ENCODE assay signal across 18 cellular contexts in the genomic region with DNA sequence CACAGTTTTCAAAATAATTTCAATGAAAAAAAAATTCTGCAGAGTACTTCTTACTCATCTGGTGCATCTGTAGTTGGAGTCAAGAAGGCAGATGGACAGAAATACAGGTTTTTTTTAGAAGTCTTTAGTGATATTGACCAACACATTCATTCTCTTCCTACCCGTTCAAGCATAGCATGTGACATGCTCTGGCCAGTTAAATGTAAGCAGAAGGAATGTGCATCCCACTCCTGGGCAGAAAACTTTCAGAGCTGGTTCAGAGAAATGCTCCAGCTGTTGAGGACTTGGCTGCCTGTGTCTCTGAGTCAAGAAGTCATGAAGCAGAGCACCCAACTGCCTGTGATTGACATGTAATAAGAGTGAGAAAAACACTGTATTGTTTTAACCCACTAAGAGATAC.
DNase-seq lines count a peak whose midpoint lies in the region; ATAC-seq, FAIRE-seq and TF ChIP-seq lines count a peak whose summit lies in the region.
"Had no signal": no experiment of that assay in that cellular context is flagged by ENCODE, and none has a peak within 500 bp of the region (broad histone marks: within the 10 kb centered on the region; RNA-seq: fewer than 3 reads in every experiment).

No MANE protein-coding gene starts in this region.

- intact Hi-C loops in sigmoid colon (cut with DNase I): no loop called here

- no peak for TF ChIP-seq CTCF in gastroesophageal sphincter (IDR thresholded peaks at IDR 0.05)
- TF ChIP-seq CTCF in sigmoid colon (IDR thresholded peaks at IDR 0.05): no peak

- H3K4me1 ChIP-seq in gastroesophageal sphincter: no peaks in the 10 kb centered on the region
- peaks cover 4% of the 10 kb centered on the region for H3K4me1 ChIP-seq in mesenchymal stem cell (ENCODE audit: control insufficient read depth, insufficient read depth, low read depth, low read length)
- peaks cover 0 to 8% (median 6%) of the 10 kb centered on the region in 4 donors for H3K4me1 ChIP-seq in sigmoid colon

- H4K91ac ChIP-seq in mesenchymal stem cell (ENCODE audit: low read length): no peak overlapping the region

- H3K23ac ChIP-seq in mesenchymal stem cell (ENCODE audit: low read length in 2 of 2): no peak overlapping the region

- TF ChIP-seq EP300 in gastroesophageal sphincter (IDR thresholded peaks at IDR 0.05) (no peak), sigmoid colon (IDR thresholded peaks at IDR 0.05) (no peak)

- H2BK120ac ChIP-seq in mesenchymal stem cell (ENCODE audit: low read depth, low read length): no peak overlapping the region

- no peak overlapping the region for H3K4ac ChIP-seq in mesenchymal stem cell (ENCODE audit: low read depth in 1 of 2, low read length in 2 of 2)

- no peaks in the 10 kb centered on the region for H3K79me1 ChIP-seq in mesenchymal stem cell (replicated peaks; ENCODE audit: low read length, poor library complexity, severe bottlenecking)

- H2BK12ac ChIP-seq in mesenchymal stem cell (ENCODE audit: low read length in 2 of 2): no peak overlapping the region

- FAIRE-seq in GM12891 (lab: Jason Lieb, UNC): no peak
- FAIRE-seq: HTR-8/SVneo had no signal

- H2BK5ac ChIP-seq in mesenchymal stem cell (ENCODE audit: low read depth, low read length, poor library complexity, severe bottlenecking): no peak overlapping the region

- 40% methylated on average over 1 of the region's 1 CpG; no CpG with 5 or more reads in 1 of the 2 donors for WGBS in gastroesophageal sphincter (ENCODE audit: low coverage in 1 of 2), 2 donors
- 76% methylated on average over 1 of the region's 1 CpG for WGBS in mesenchymal stem cell
- WGBS in sigmoid colon, 2 donors: 63 to 72% methylated on average over 1 of the region's 1 CpG

- H3K14ac ChIP-seq in mesenchymal stem cell (ENCODE audit: low read length in 2 of 2): no peak overlapping the region

- H3K4me2 ChIP-seq in mesenchymal stem cell (ENCODE audit: low read length, poor library complexity, severe bottlenecking): no peak overlapping the region
- H3K4me2 ChIP-seq: BLaER1, PC-9 had no signal

- no peak overlapping the region for H3K18ac ChIP-seq in mesenchymal stem cell (ENCODE audit: low read depth in 1 of 2, low read length in 2 of 2)

- peak; percentile 75 for ATAC-seq in gastroesophageal sphincter
- no peak for ATAC-seq in HG03280 (IDR thresholded peaks at IDR 0.05; ENCODE audit: unreplicated experiment)

- H3K4me3 ChIP-seq in gastroesophageal sphincter: no peak overlapping the region
- H3K4me3 ChIP-seq in mesenchymal stem cell (ENCODE audit: insufficient read depth in 1 of 2, low read depth in 1 of 2, low read length in 2 of 2): no peak overlapping the region
- H3K4me3 ChIP-seq in sigmoid colon: no peak overlapping the region
- H3K4me3 ChIP-seq: BLaER1, PC-9 had no signal

- no peak overlapping the region for H2AFZ ChIP-seq in mesenchymal stem cell (ENCODE audit: low read depth, low read length)
- H2AFZ ChIP-seq: PC-9 had no signal

- no peaks in the 10 kb centered on the region for H3K36me3 ChIP-seq in gastroesophageal sphincter
- no peaks in the 10 kb centered on the region for H3K36me3 ChIP-seq in mesenchymal stem cell (ENCODE audit: control insufficient read depth in 1 of 2, insufficient read depth in 2 of 2, low read depth in 1 of 2, low read length in 2 of 2)
- H3K36me3 ChIP-seq in sigmoid colon: no peaks in the 10 kb centered on the region
- H3K36me3 ChIP-seq: BLaER1 had no signal

- no peak overlapping the region for H3K27ac ChIP-seq in gastroesophageal sphincter
- no peak overlapping the region for H3K27ac ChIP-seq in mesenchymal stem cell (ENCODE audit: low read length, poor library complexity, severe bottlenecking)
- H3K27ac ChIP-seq in sigmoid colon: no peak overlapping the region
- H3K27ac ChIP-seq: BLaER1, PC-9 had no signal

- H2AK5ac ChIP-seq in mesenchymal stem cell (ENCODE audit: low read length, severe bottlenecking): no peak overlapping the region

- H3K27me3 ChIP-seq in gastroesophageal sphincter (no peaks in the 10 kb centered on the region), mesenchymal stem cell (ENCODE audit: control insufficient read depth in 1 of 2, insufficient read depth in 1 of 2, low read length in 2 of 2) (no peaks in the 10 kb centered on the region), sigmoid colon (no peaks in the 10 kb centered on the region)
- H3K27me3 ChIP-seq: BLaER1 had no signal

- DNase-seq in AG20443 (ENCODE audit: low spot score) (peak; percentile 20), amniotic epithelial cell (ENCODE audit: low read depth) (peak; percentile 41), mesenchymal stem cell (peak; percentile 28), GM12891 (ENCODE audit: insufficient read length, low spot score) (no peak), sigmoid colon (no peak), activated gamma-delta T cell (lab: John Stamatoyannopoulos, UW) (no peak)
- DNase-seq: ACHN; CD8-positive, alpha-beta memory T cell; GF-D8; GOT3; NCI-H1694 treated with DMSO at 0.1 percent for 48 hours; NCI-H446 treated with DMSO at 0.1 percent for 48 hours; NCI-H774; PC-9 had no signal

- no peak overlapping the region for H4K8ac ChIP-seq in mesenchymal stem cell (ENCODE audit: low read length)

- no peak overlapping the region for H2BK15ac ChIP-seq in mesenchymal stem cell (ENCODE audit: low read depth, poor library complexity, severe bottlenecking)

- TF ChIP-seq POLR2A in gastroesophageal sphincter (IDR thresholded peaks at IDR 0.05) (no peak), GM12891 (IDR thresholded peaks at IDR 0.05; ENCODE audit: low read depth, low read length) (no peak), sigmoid colon (IDR thresholded peaks at IDR 0.05) (no peak)

- H3K9me3 ChIP-seq in gastroesophageal sphincter (no peaks in the 10 kb centered on the region), mesenchymal stem cell (ENCODE audit: control insufficient read depth, low read length) (no peaks in the 10 kb centered on the region), sigmoid colon (no peaks in the 10 kb centered on the region)

- H3K9ac ChIP-seq in mesenchymal stem cell (ENCODE audit: low read length): no peak overlapping the region
- H3K9ac ChIP-seq: BLaER1 had no signal

TF ChIP-seq in GM12891, 5 proteins besides CTCF, POLR2A, EP300 and RAD21:
- TF ChIP-seq TAF1 (IDR thresholded peaks at IDR 0.05; ENCODE audit: low read depth, low read length): no peak
- no peak for TF ChIP-seq POU2F2 (IDR thresholded peaks at IDR 0.05; ENCODE audit: low read depth, low read length)
- TF ChIP-seq POLR2AphosphoS5 (IDR thresholded peaks at IDR 0.05; ENCODE audit: low read depth, low read length): no peak
- TF ChIP-seq PAX5 (IDR thresholded peaks at IDR 0.05; ENCODE audit: insufficient read depth, low read length, severe bottlenecking): no peak
- no peak for TF ChIP-seq SPI1 (IDR thresholded peaks at IDR 0.05; ENCODE audit: low read depth, low read length)
TF ChIP-seq in GM12891: peak in this region for 0.

Comparison
In these comparisons a context has a peak if more than half of its experiments do, and no peak if none do; other contexts are left out.
1. DNase-seq: peak in AG20443 (single experiment), amniotic epithelial cell (single experiment) and mesenchymal stem cell (single experiment); none in GM12891 (single experiment), sigmoid colon (single experiment) and activated gamma-delta T cell (single experiment).